Comparison of ENCODE assay signal across 7 cellular contexts in genomic region chr1:206909167-206909882, GRCh38. TPM values are rescaled to one million over a fixed set of nuclear protein-coding genes. Genes with fewer than 3 reads are reported as not detected.
DNase-seq lines count a peak whose midpoint lies in the region; ATAC-seq and TF ChIP-seq lines count a peak whose summit lies in the region.

No MANE protein-coding gene starts in this region.

- POLR2A ChIA-PET in HEK293 (lab: Yijun Ruan, JAX): interaction anchor here (0.6 to 1.4 kb wide), 6 partner anchors 16 to 1159 kb away, joined by 3 read pairs; partner anchors contain the start of gene NUCKS1

- H3K4me1 Mint-ChIP-seq in activated naive CD4-positive, alpha-beta T cell treated with anti-CD3 and anti-CD28 coated beads, Interleukin-2, amount 10 ng/mL, durations not matched to agents 7 days and 5 days: peaks cover 91% of the 10 kb centered on the region

- DNase-seq in NCI-H748 (lab: John Stamatoyannopoulos, UW; ENCODE audit: unreplicated experiment): peak; percentile 77
- peak; percentile 58 for DNase-seq in activated naive CD4-positive, alpha-beta T cell treated with anti-CD3 and anti-CD28 coated beads, Interleukin-2, amount 10 ng/mL, durations not matched to agents 7 days and 5 days
- peak; percentile 79 for DNase-seq in left cardiac atrium
- DNase-seq in renal cortical epithelial cell (ENCODE audit: low read depth): peak; percentile 84
- no peak for DNase-seq in GF-D8 (lab: John Stamatoyannopoulos, UW)

- no peak overlapping the region; the same call in 1 of the 2 replicates for H3K27ac ChIP-seq in HEK293 (ENCODE audit: extremely low read depth, low read depth, low read length)

- CTCF ChIA-PET in HEK293 (lab: Yijun Ruan, JAX): interaction anchor here (0.6 to 3.1 kb wide), 29 partner anchors 10 to 898 kb away, joined by 3 to 22 read pairs (median 5); partner anchors contain the start of genes IL20 and IL24
- CTCF ChIA-PET in activated naive CD4-positive, alpha-beta T cell treated with anti-CD3 and anti-CD28 coated beads, Interleukin-2, amount 10 ng/mL, durations not matched to agents 7 days and 5 days (lab: Charles Lee): interaction anchor here (0.6 to 7.1 kb wide), 22 partner anchors 9 to 251 kb away, joined by 3 to 73 read pairs (median 5); partner anchors contain the start of genes FCMR and IL20

- H3K4me3 ChIP-seq in HEK293 (ENCODE audit: low read depth, low read length): peak overlapping the region; percentile 45

- H3K27ac Mint-ChIP-seq in activated naive CD4-positive, alpha-beta T cell treated with anti-CD3 and anti-CD28 coated beads, Interleukin-2, amount 10 ng/mL, durations not matched to agents 7 days and 5 days: no peak overlapping the region

- no peaks in the 10 kb centered on the region for H3K27me3 Mint-ChIP-seq in activated naive CD4-positive, alpha-beta T cell treated with anti-CD3 and anti-CD28 coated beads, Interleukin-2, amount 10 ng/mL, durations not matched to agents 7 days and 5 days

- intact Hi-C loops in left cardiac atrium (cut with DNase I): no loop called here

- no peaks in the 10 kb centered on the region for H3K36me3 ChIP-seq in HEK293 (ENCODE audit: control insufficient read depth in 2 of 2, insufficient read depth in 1 of 2, low read length in 2 of 2)

- H3K4me3 Mint-ChIP-seq in activated naive CD4-positive, alpha-beta T cell treated with anti-CD3 and anti-CD28 coated beads, Interleukin-2, amount 10 ng/mL, durations not matched to agents 7 days and 5 days: peak overlapping the region; percentile 38

- ATAC-seq in left cardiac atrium (peak; percentile 69 to 80), HG03469 (IDR thresholded peaks at IDR 0.05; ENCODE audit: unreplicated experiment) (no peak)

- H3K9me3 Mint-ChIP-seq in activated naive CD4-positive, alpha-beta T cell treated with anti-CD3 and anti-CD28 coated beads, Interleukin-2, amount 10 ng/mL, durations not matched to agents 7 days and 5 days: no peaks in the 10 kb centered on the region

- no peaks in the 10 kb centered on the region for H3K9me3 ChIP-seq in HEK293 (ENCODE audit: control insufficient read depth, insufficient read depth, low read depth, low read length)

- no peaks in the 10 kb centered on the region for H3K4me1 ChIP-seq in HEK293 (ENCODE audit: control insufficient read depth, insufficient read depth, low read length)

- TF ChIP-seq CTCF in HEK293 (tag by site-specific recombination; IDR thresholded peaks at IDR 0.05): peak; percentile 67; the same call in 1 of the 2 replicates

- H3K36me3 Mint-ChIP-seq in activated naive CD4-positive, alpha-beta T cell treated with anti-CD3 and anti-CD28 coated beads, Interleukin-2, amount 10 ng/mL, durations not matched to agents 7 days and 5 days: peaks cover 84% of the 10 kb centered on the region

TF ChIP-seq in HEK293, 187 proteins besides CTCF, POLR2A, EP300 and RAD21 (continues in another document):
- peak; percentile 97 for TF ChIP-seq ZBTB26 (tag by site-specific recombination; optimal IDR thresholded peaks at IDR 0.05)
- TF ChIP-seq ZNF660 (tag by site-specific recombination; IDR thresholded peaks at IDR 0.05): 0 out of 2 replicates have a peak, but pooled peaks have one; percentile 16
- TF ChIP-seq ZSCAN5A (tag by site-specific recombination; IDR thresholded peaks at IDR 0.05): 0 out of 2 replicates have a peak, but pooled peaks have one; percentile 47
- peak; percentile 79 for TF ChIP-seq ZNF501 (tag by site-specific recombination; IDR thresholded peaks at IDR 0.05)
- peak; percentile 36; the same call in 1 of the 2 replicates for TF ChIP-seq SP7 (tag by site-specific recombination; IDR thresholded peaks at IDR 0.05)
- TF ChIP-seq ZNF560 (tag by site-specific recombination; IDR thresholded peaks at IDR 0.05; ENCODE audit: borderline replicate concordance): no peak
- peak; percentile 48; the same call in 1 of the 2 replicates for TF ChIP-seq ZNF2 (tag by site-specific recombination; IDR thresholded peaks at IDR 0.05)
- TF ChIP-seq GLIS2 (tag by site-specific recombination; IDR thresholded peaks at IDR 0.05): peak; percentile 86; the same call in 1 of the 2 replicates
- TF ChIP-seq WT1 (tag by site-specific recombination; IDR thresholded peaks at IDR 0.05): peak; percentile 76
- TF ChIP-seq IKZF3 (tag by site-specific recombination; IDR thresholded peaks at IDR 0.05): peak; percentile 65; the same call in 1 of the 2 replicates
- peak; percentile 57 for TF ChIP-seq ZNF341 (tag by site-specific recombination; IDR thresholded peaks at IDR 0.05; ENCODE audit: low read depth)
- TF ChIP-seq ZFP37 (tag by site-specific recombination; IDR thresholded peaks at IDR 0.05): peak; percentile 74; the same call in 1 of the 2 replicates
- TF ChIP-seq ZXDB (tag by site-specific recombination; IDR thresholded peaks at IDR 0.05): peak; percentile 54
- TF ChIP-seq PATZ1 (tag by site-specific recombination; IDR thresholded peaks at IDR 0.05): peak; percentile 84
- peak; percentile 82 for TF ChIP-seq ZEB2 (tag by site-specific recombination; IDR thresholded peaks at IDR 0.05)
- TF ChIP-seq KLF16 (tag by site-specific recombination; IDR thresholded peaks at IDR 0.05): no peak
- peak; percentile 97 for TF ChIP-seq KLF1 (tag by site-specific recombination; IDR thresholded peaks at IDR 0.05)
- peak; percentile 59 for TF ChIP-seq ZBTB48 (tag by site-specific recombination; IDR thresholded peaks at IDR 0.05)
- TF ChIP-seq OSR2 (tag by site-specific recombination; IDR thresholded peaks at IDR 0.05): peak; percentile 41; the same call in 1 of the 2 replicates
- no peak for TF ChIP-seq ZBTB44 (tag by site-specific recombination; IDR thresholded peaks at IDR 0.05)
- no peak for TF ChIP-seq ZNF248 (tag by site-specific recombination; IDR thresholded peaks at IDR 0.05)
- TF ChIP-seq SP2 (tag by site-specific recombination; IDR thresholded peaks at IDR 0.05): peak; percentile 62

RNA-seq across cellular contexts. Expression of gene IL24, which starts 12.1 kb away (rescaled TPM):
- total RNA-seq in left cardiac atrium (not detected), renal cortical epithelial cell (not detected in 2 replicates)

RNA-seq across cellular contexts. Expression of gene FCMR, which starts 12.4 kb away (rescaled TPM):
- total RNA-seq in left cardiac atrium: 1 to 10 TPM; 3.2 to 4.5 TPM
- total RNA-seq in renal cortical epithelial cell: 0.05 TPM in 1 of 2 replicates, not detected in the other

RNA-seq across cellular contexts. Expression of gene PIGR, which starts 36.9 kb away (rescaled TPM):
- total RNA-seq in left cardiac atrium (under 1 TPM; 0.06 to 0.16 TPM), renal cortical epithelial cell (3.8 and 15.7 TPM in 2 replicates)

RNA-seq across cellular contexts. Expression of gene IL20, which starts 43.9 kb away (rescaled TPM):
- not detected for total RNA-seq in left cardiac atrium
- total RNA-seq in renal cortical epithelial cell: not detected in 2 replicates
